ENCODE assay signal across 6 cellular contexts in genomic region chr11:64285885-64286800, GRCh38. TPM values are rescaled to one million over a fixed set of nuclear protein-coding genes. Genes with fewer than 3 reads are reported as not detected.
DNase-seq lines count a peak whose midpoint lies in the region; ATAC-seq and TF ChIP-seq lines count a peak whose summit lies in the region.

No MANE protein-coding gene starts in this region.

- H3K27me3 ChIP-seq in NT2/D1 (ENCODE audit: insufficient read depth, insufficient read length) (peaks cover 21% of the 10 kb centered on the region), esophagus squamous epithelium (peaks cover 0 to 13% (median 1%) of the 10 kb centered on the region in 4 donors)

- peaks cover 4% of the 10 kb centered on the region for H3K4me1 ChIP-seq in NT2/D1 (ENCODE audit: insufficient read depth, insufficient read length)
- H3K4me1 ChIP-seq in esophagus squamous epithelium, result peaks cover 26 to 58% (median 31%) of the 10 kb centered on the region in 3 donors

- H3K9me3 Mint-ChIP-seq in stimulated activated memory B cell treated with anti-CD40 and anti-IgM and Interleukin-4, amounts not matched to agents 10 μg/mL and 1 μg/mL and 100 μg/mL, for 72 hours, result no peaks in the 10 kb centered on the region

- H3K27ac Mint-ChIP-seq in stimulated activated memory B cell treated with anti-CD40 and anti-IgM and Interleukin-4, amounts not matched to agents 10 μg/mL and 1 μg/mL and 100 μg/mL, for 72 hours, result peak overlapping the region; percentile 93

- peaks cover 42% of the 10 kb centered on the region for H3K4me1 Mint-ChIP-seq in stimulated activated memory B cell treated with anti-CD40 and anti-IgM and Interleukin-4, amounts not matched to agents 10 μg/mL and 1 μg/mL and 100 μg/mL, for 72 hours

- intact Hi-C loops in esophagus squamous epithelium (cut with DNase I), result no loop called here

- no peak for TF ChIP-seq CTCF in esophagus squamous epithelium (IDR thresholded peaks at IDR 0.05)

- peak in 1 of 4 donors; percentile 12 for TF ChIP-seq POLR2A in esophagus squamous epithelium (IDR thresholded peaks at IDR 0.05)

- H3K27me3 Mint-ChIP-seq in stimulated activated memory B cell treated with anti-CD40 and anti-IgM and Interleukin-4, amounts not matched to agents 10 μg/mL and 1 μg/mL and 100 μg/mL, for 72 hours, result peaks cover 12% of the 10 kb centered on the region

- DNase-seq in NT2/D1 (ENCODE audit: low read depth, low spot score) (no peak), esophagus squamous epithelium (lab: John Stamatoyannopoulos, UW) (no peak)

- H3K4me3 ChIP-seq in NT2/D1 (ENCODE audit: insufficient read length, low read depth) (peak overlapping the region; percentile 75), esophagus squamous epithelium (peak overlapping the region; percentile 81 to 89 (median 88))

- H3K9me3 ChIP-seq in NT2/D1 (ENCODE audit: insufficient read depth, low read length) (no peaks in the 10 kb centered on the region), esophagus squamous epithelium (no peaks in the 10 kb centered on the region)

- peak overlapping the region; percentile 93 for H3K9ac ChIP-seq in NT2/D1 (ENCODE audit: insufficient read length, low read depth)

- ATAC-seq in GM18867 (IDR thresholded peaks at IDR 0.05; ENCODE audit: unreplicated experiment) (peak; percentile 0), HG03135 (IDR thresholded peaks at IDR 0.05; ENCODE audit: unreplicated experiment) (no peak), GM18498 (IDR thresholded peaks at IDR 0.05; ENCODE audit: unreplicated experiment) (no peak)
- ATAC-seq in stimulated activated memory B cell treated with anti-CD40 and anti-IgM and Interleukin-4, amounts not matched to agents 10 μg/mL and 1 μg/mL and 100 μg/mL, for 72 hours, result peak; percentile 0

- peaks cover 33% of the 10 kb centered on the region for H3K36me3 Mint-ChIP-seq in stimulated activated memory B cell treated with anti-CD40 and anti-IgM and Interleukin-4, amounts not matched to agents 10 μg/mL and 1 μg/mL and 100 μg/mL, for 72 hours

- H3K4me3 Mint-ChIP-seq in stimulated activated memory B cell treated with anti-CD40 and anti-IgM and Interleukin-4, amounts not matched to agents 10 μg/mL and 1 μg/mL and 100 μg/mL, for 72 hours, result peak overlapping the region; percentile 94

- WGBS in esophagus squamous epithelium, 2 donors, result 47 to 52% methylated on average over 10 to 16 of the region's 40 CpGs

- H3K27ac ChIP-seq in esophagus squamous epithelium, result peak overlapping the region; percentile 94 to 99 (median 97)

- H3K36me3 ChIP-seq in NT2/D1 (ENCODE audit: insufficient read depth, insufficient read length, low read length) (peaks cover 23% of the 10 kb centered on the region), esophagus squamous epithelium (peaks cover 0 to 22% (median 4%) of the 10 kb centered on the region in 3 donors)

RNA-seq across cellular contexts. Expression of gene GPR137, which starts 0.5 kb away (rescaled TPM):
- total RNA-seq in esophagus squamous epithelium, result 10 to 100 TPM; 17.5 to 19.9 (median 19.2) TPM

RNA-seq across cellular contexts. Expression of gene BAD, which starts 1.7 kb away (rescaled TPM):
- 10 to 100 TPM; 49.4 to 86.5 (median 72.9) TPM for total RNA-seq in esophagus squamous epithelium

RNA-seq across cellular contexts. Expression of gene KCNK4, which starts 5.0 kb away (rescaled TPM):
- total RNA-seq in esophagus squamous epithelium, result not detected

RNA-seq across cellular contexts. Expression of gene CATSPERZ, which starts 14.0 kb away (rescaled TPM):
- total RNA-seq in esophagus squamous epithelium, result not detected

RNA-seq across cellular contexts. Expression of gene ESRRA, which starts 19.2 kb away (rescaled TPM):
- 100 to 1,000 TPM in 2 of 4 donors, 10 to 100 TPM in 2; 81.9 to 131 (median 99.7) TPM for total RNA-seq in esophagus squamous epithelium

Comparison
In these comparisons a context has a peak if more than half of its experiments do, and no peak if none do; other contexts are left out.
1. ATAC-seq: peak in GM18867 (single experiment) and stimulated activated memory B cell treated with anti-CD40 and anti-IgM and Interleukin-4, amounts not matched to agents 10 μg/mL and 1 μg/mL and 100 μg/mL, for 72 hours (single experiment); none in HG03135 (single experiment) and GM18498 (single experiment).